Comparison of ENCODE assay signal across 8 cellular contexts in genomic region chr7:100745184-100745583, GRCh38. TPM values are rescaled to one million over a fixed set of nuclear protein-coding genes. Genes with fewer than 3 reads are reported as not detected.
DNase-seq lines count a peak whose midpoint lies in the region; ATAC-seq and TF ChIP-seq lines count a peak whose summit lies in the region.

No MANE protein-coding gene starts in this region.

- H3K9me3 ChIP-seq in HUES6 (ENCODE audit: control insufficient read depth, insufficient read depth, low read depth, low read length) (0 out of 2 replicates have a peak, but pooled peaks cover 2% of the 10 kb centered on the region), ascending aorta (no peaks in the 10 kb centered on the region), stomach (no peaks in the 10 kb centered on the region)

- DNase-seq in ACHN: peak; percentile 78
- no peak for DNase-seq in ascending aorta (ENCODE audit: low spot score in 2 of 2)
- DNase-seq in iPS-NIHi7 (ENCODE audit: extremely low spot score): peak; percentile 66
- peak; percentile 25 for DNase-seq in stomach
- no peak for DNase-seq in activated effector memory CD4-positive, alpha-beta T cell treated with Interleukin-2 at 50 U/mL for 16 hours
- no peak for DNase-seq in DMS153 (lab: John Stamatoyannopoulos, UW)

- H3K9ac ChIP-seq in HUES6 (ENCODE audit: low read length): peak overlapping the region; percentile 31

- H3K36me3 ChIP-seq in HUES6 (ENCODE audit: control insufficient read depth, insufficient read depth, low read length) (no peaks in the 10 kb centered on the region), ascending aorta (no peaks in the 10 kb centered on the region), stomach (no peaks in the 10 kb centered on the region)

- 6 to 39% (median 23%) methylated on average over 26 to 28 of the region's 28 CpGs for WGBS in stomach, 5 donors

- TF ChIP-seq EP300 in stomach (IDR thresholded peaks at IDR 0.05): no peak

- H3K27ac ChIP-seq in HUES6 (ENCODE audit: low read depth, low read length): no peak overlapping the region
- no peak overlapping the region for H3K27ac ChIP-seq in ascending aorta
- H3K27ac ChIP-seq in stomach: no peak overlapping the region

- TF ChIP-seq CTCF in ascending aorta (IDR thresholded peaks at IDR 0.05) (no peak), stomach (IDR thresholded peaks at IDR 0.05) (no peak)

- H3K4me1 ChIP-seq in HUES6 (ENCODE audit: control insufficient read depth, insufficient read depth, low read length): no peaks in the 10 kb centered on the region
- H3K4me1 ChIP-seq in ascending aorta: no peaks in the 10 kb centered on the region
- no peaks in the 10 kb centered on the region for H3K4me1 ChIP-seq in stomach

- intact Hi-C loops in ascending aorta (cut with DNase I): no loop called here
- intact Hi-C loops in stomach (cut with DNase I; ENCODE audit: low total_unique reads): no loop called here

- in situ Hi-C loops in ACHN (cut with HindIII; ENCODE audit: low pct_ligation_motif_present, low pct_unique_long_range_greater_than_20kb, low sequenced_read_pairs): no loop called here

- ATAC-seq in HG03457 (IDR thresholded peaks at IDR 0.05; ENCODE audit: unreplicated experiment): no peak

- H3K4me3 ChIP-seq in HUES6 (ENCODE audit: low read depth, low read length) (peak overlapping the region; percentile 50), ascending aorta (peak overlapping the region; percentile 16 to 22), stomach (peak overlapping the region in 3 of 4 donors; percentile 31 to 44 (median 39))

- H3K27me3 ChIP-seq in HUES6 (ENCODE audit: control insufficient read depth, insufficient read depth, low read length) (no peaks in the 10 kb centered on the region), ascending aorta (no peaks in the 10 kb centered on the region), stomach (peaks cover 0 to 56% (median 1%) of the 10 kb centered on the region in 3 donors)

- TF ChIP-seq POLR2A in stomach (IDR thresholded peaks at IDR 0.05): no peak

RNA-seq across cellular contexts. Expression of gene ZAN, which starts 11.8 kb away (rescaled TPM):
- total RNA-seq in ascending aorta: not detected
- total RNA-seq in stomach: not detected
- polyA plus RNA-seq in stomach: not detected

RNA-seq across cellular contexts. Expression of gene EPO, which starts 24.9 kb away (rescaled TPM):
- total RNA-seq in ascending aorta: not detected
- not detected for total RNA-seq in stomach
- not detected for polyA plus RNA-seq in stomach

RNA-seq across cellular contexts. Expression of gene POP7, which starts 39.3 kb away (rescaled TPM):
- 44.0 TPM for total RNA-seq in ascending aorta
- total RNA-seq in stomach: 10 to 100 TPM in 4 of 5 donors, not detected in 1; 23.3 to 70.1 (median 38.3) TPM
- 10 to 100 TPM; 38.1 to 45.2 (median 39.0) TPM for polyA plus RNA-seq in stomach

RNA-seq across cellular contexts. Expression of gene GIGYF1, which starts 51.1 kb away (rescaled TPM):
- total RNA-seq in ascending aorta: 31.1 TPM
- 100 to 1,000 TPM in 1 of 5 donors, 10 to 100 TPM in 4; 27.9 to 127 (median 87.9) TPM for total RNA-seq in stomach
- 10 to 100 TPM; 10.5 to 19.9 (median 19.7) TPM for polyA plus RNA-seq in stomach

Comparison
In these comparisons a context has a peak if more than half of its experiments do, and no peak if none do; other contexts are left out.
1. DNase-seq: peak in ACHN (single experiment), iPS-NIHi7 (single experiment) and stomach (single experiment); none in ascending aorta (0 of 2), activated effector memory CD4-positive, alpha-beta T cell treated with Interleukin-2 at 50 U/mL for 16 hours (single experiment) and DMS153 (single experiment).
2. Peak in every context shown above with its lines, with median percentiles within 50 percentile points of each other: H3K4me3 ChIP-seq.